19 cellular contexts compared by ENCODE assay signal in genomic region chr12:69514111-69514510, GRCh38. TPM values are rescaled to one million over a fixed set of nuclear protein-coding genes. Genes with fewer than 3 reads are reported as not detected.
DNase-seq lines count a peak whose midpoint lies in the region; ATAC-seq lines count a peak whose summit lies in the region.
"Had no signal": no experiment of that assay in that cellular context is flagged by ENCODE, and none has a peak within 500 bp of the region (broad histone marks: within the 10 kb centered on the region; RNA-seq: fewer than 3 reads in every experiment).

No MANE protein-coding gene starts in this region.

- peak overlapping the region; percentile 31 for H3K27ac Mint-ChIP-seq in stimulated activated naive CD8-positive, alpha-beta T cell treated with anti-CD3 and anti-CD28 coated beads, Interleukin-15, Interleukin-2, amounts not matched to agents 100 ng/mL and 50 ng/mL, for 24 hours
- peak overlapping the region in 3 of 9 donors; percentile 8 to 55 (median 21) for H3K27ac Mint-ChIP-seq in naive thymus-derived CD4-positive, alpha-beta T cell
- H3K27ac Mint-ChIP-seq: HFFc6 had no signal

- no peaks in the 10 kb centered on the region for H3K36me3 ChIP-seq in naive thymus-derived CD4-positive, alpha-beta T cell (ENCODE audit: control insufficient read depth in 2 of 3, insufficient read depth in 3 of 3, low read length in 3 of 3)
- H3K36me3 ChIP-seq: SJSA1 had no signal

- H3K4me1 Mint-ChIP-seq in stimulated activated naive CD8-positive, alpha-beta T cell treated with anti-CD3 and anti-CD28 coated beads, Interleukin-15, Interleukin-2, amounts not matched to agents 100 ng/mL and 50 ng/mL, for 24 hours (ENCODE audit: low read depth) = peaks cover 52% of the 10 kb centered on the region
- peaks cover 19 to 74% (median 68%) of the 10 kb centered on the region in 7 donors for H3K4me1 Mint-ChIP-seq in naive thymus-derived CD4-positive, alpha-beta T cell

- H3K27me3 Mint-ChIP-seq in stimulated activated naive CD8-positive, alpha-beta T cell treated with anti-CD3 and anti-CD28 coated beads, Interleukin-15, Interleukin-2, amounts not matched to agents 100 ng/mL and 50 ng/mL, for 24 hours = no peaks in the 10 kb centered on the region
- no peaks in the 10 kb centered on the region for H3K27me3 Mint-ChIP-seq in naive thymus-derived CD4-positive, alpha-beta T cell
- H3K27me3 Mint-ChIP-seq: CD4-positive, alpha-beta memory T cell; T-cell had no signal

- peaks cover 13 to 25% of the 10 kb centered on the region in 2 donors for H3K4me1 ChIP-seq in naive thymus-derived CD4-positive, alpha-beta T cell (ENCODE audit: control insufficient read depth in 2 of 2, insufficient read depth in 2 of 2, low read length in 2 of 2)

- H3K4me3 ChIP-seq in naive thymus-derived CD4-positive, alpha-beta T cell (ENCODE audit: low read length) = no peak overlapping the region
- H3K4me3 ChIP-seq: SJSA1 had no signal

- no peaks in the 10 kb centered on the region for H3K9me3 ChIP-seq in naive thymus-derived CD4-positive, alpha-beta T cell (ENCODE audit: control insufficient read depth in 2 of 3, low read length in 3 of 3)
- H3K9me3 ChIP-seq: SJSA1 had no signal

- DNase-seq in stimulated activated naive CD8-positive, alpha-beta T cell treated with anti-CD3 and anti-CD28 coated beads, Interleukin-15, Interleukin-2, amounts not matched to agents 100 U/mL and 50 U/mL, for 24 hours = no peak
- DNase-seq in NCI-H1694 (lab: John Stamatoyannopoulos, UW) = peak; percentile 3
- peak in 4 of 61 donors; percentile 14 to 38 (median 26) for DNase-seq in caudate nucleus (lab: John Stamatoyannopoulos, UW)
- no peak for DNase-seq in naive thymus-derived CD4-positive, alpha-beta T cell
- DNase-seq in NCI-H1105 (lab: John Stamatoyannopoulos, UW) = no peak
- DNase-seq: CD4-positive, alpha-beta memory T cell; HFFc6; NCI-H1092 treated with DMSO at 0.1 percent for 48 hours; NCI-H187; NCI-H510A; NCI-H774; PC-3; T-cell had no signal

- intact Hi-C loops in naive thymus-derived CD4-positive, alpha-beta T cell (cut with micrococcal nuclease) = no loop called here

- peaks cover 4% of the 10 kb centered on the region for H3K36me3 Mint-ChIP-seq in stimulated activated naive CD8-positive, alpha-beta T cell treated with anti-CD3 and anti-CD28 coated beads, Interleukin-15, Interleukin-2, amounts not matched to agents 100 ng/mL and 50 ng/mL, for 24 hours (ENCODE audit: low read depth)
- H3K36me3 Mint-ChIP-seq in naive thymus-derived CD4-positive, alpha-beta T cell = peaks cover 0 to 6% (median 3%) of the 10 kb centered on the region in 5 donors

- ATAC-seq in stimulated activated naive CD8-positive, alpha-beta T cell treated with anti-CD3 and anti-CD28 coated beads, Interleukin-15, Interleukin-2, amounts not matched to agents 100 U/mL and 50 U/mL, for 24 hours = no peak
- ATAC-seq in HG02759 (IDR thresholded peaks at IDR 0.05; ENCODE audit: unreplicated experiment) = no peak
- no peak for ATAC-seq in naive thymus-derived CD4-positive, alpha-beta T cell
- ATAC-seq: HepG2, T-cell had no signal

- no peaks in the 10 kb centered on the region for H3K9me3 Mint-ChIP-seq in stimulated activated naive CD8-positive, alpha-beta T cell treated with anti-CD3 and anti-CD28 coated beads, Interleukin-15, Interleukin-2, amounts not matched to agents 100 ng/mL and 50 ng/mL, for 24 hours
- H3K9me3 Mint-ChIP-seq in naive thymus-derived CD4-positive, alpha-beta T cell = peaks cover 0 to 2% (median 0%) of the 10 kb centered on the region in 11 donors
- H3K9me3 Mint-ChIP-seq: HFFc6, T-cell had no signal

- POLR2A ChIA-PET in naive thymus-derived CD4-positive, alpha-beta T cell (lab: Charles Lee) = no interaction called here

- H3K27me3 ChIP-seq in naive thymus-derived CD4-positive, alpha-beta T cell (ENCODE audit: control insufficient read depth in 2 of 2, insufficient read depth in 2 of 2, low read length in 2 of 2) = no peaks in the 10 kb centered on the region
- H3K27me3 ChIP-seq: SJSA1 had no signal

- peak overlapping the region; percentile 32 for H3K27ac ChIP-seq in caudate nucleus (ENCODE audit: low read depth, low read length)
- no peak overlapping the region for H3K27ac ChIP-seq in naive thymus-derived CD4-positive, alpha-beta T cell (ENCODE audit: low read depth, low read length)
- H3K27ac ChIP-seq: KMS-11, RWPE1, SJSA1 had no signal

- CTCF ChIA-PET in naive thymus-derived CD4-positive, alpha-beta T cell (lab: Charles Lee) = no interaction called here

- no peak overlapping the region for H3K4me3 Mint-ChIP-seq in stimulated activated naive CD8-positive, alpha-beta T cell treated with anti-CD3 and anti-CD28 coated beads, Interleukin-15, Interleukin-2, amounts not matched to agents 100 ng/mL and 50 ng/mL, for 24 hours
- H3K4me3 Mint-ChIP-seq in naive thymus-derived CD4-positive, alpha-beta T cell = peak overlapping the region in 1 of 10 donors; percentile 23
- H3K4me3 Mint-ChIP-seq: HFFc6, T-cell had no signal

RNA-seq across cellular contexts. Expression of gene FRS2, which starts 43.9 kb away (rescaled TPM):
- 10 to 100 TPM; 17.5 to 30.1 (median 24.0) TPM for total RNA-seq in naive thymus-derived CD4-positive, alpha-beta T cell
- 10 to 100 TPM; 11.0 to 14.9 TPM for polyA plus RNA-seq in naive thymus-derived CD4-positive, alpha-beta T cell
